In the genomic region with DNA sequence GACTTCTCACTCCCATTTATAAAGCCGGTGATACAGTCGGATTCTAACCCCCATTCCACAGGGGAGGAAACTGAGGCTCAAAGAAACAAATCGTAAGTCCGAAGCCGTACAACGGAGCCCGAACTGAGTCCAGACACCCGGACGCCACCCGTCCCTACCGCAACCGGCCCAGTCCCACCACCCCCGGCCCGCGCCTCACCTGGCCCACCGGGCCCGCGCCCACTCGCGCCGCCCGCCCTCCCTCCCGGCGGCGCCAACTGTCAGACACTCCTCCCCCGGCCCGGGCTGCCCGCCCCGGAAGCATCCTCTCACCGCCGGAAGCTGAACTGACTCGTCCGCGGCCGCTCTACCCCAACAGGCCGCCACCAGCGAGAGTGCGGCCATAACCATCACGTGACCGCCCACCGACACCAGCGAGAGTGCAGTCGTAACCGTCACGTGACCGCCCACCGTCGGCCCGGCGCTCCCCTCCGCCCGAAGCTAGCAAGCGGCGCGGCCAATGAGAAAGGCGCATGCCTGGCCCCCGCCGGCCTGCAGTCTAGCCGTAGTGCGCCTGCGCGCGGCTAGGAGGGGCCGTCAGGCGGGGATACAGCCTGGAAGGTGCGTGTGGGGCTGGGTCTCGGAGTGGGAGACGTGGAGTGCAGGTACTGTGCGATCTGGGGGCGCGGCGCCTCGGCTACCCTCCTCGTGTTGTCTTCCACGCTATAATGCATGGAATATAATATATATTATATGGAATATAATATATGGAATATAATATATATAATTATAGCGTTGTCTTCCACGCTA, we compare ENCODE assay signal across 1 cellular context.
TF ChIP-seq lines count a peak whose summit lies in the region.

A gene with protein sequence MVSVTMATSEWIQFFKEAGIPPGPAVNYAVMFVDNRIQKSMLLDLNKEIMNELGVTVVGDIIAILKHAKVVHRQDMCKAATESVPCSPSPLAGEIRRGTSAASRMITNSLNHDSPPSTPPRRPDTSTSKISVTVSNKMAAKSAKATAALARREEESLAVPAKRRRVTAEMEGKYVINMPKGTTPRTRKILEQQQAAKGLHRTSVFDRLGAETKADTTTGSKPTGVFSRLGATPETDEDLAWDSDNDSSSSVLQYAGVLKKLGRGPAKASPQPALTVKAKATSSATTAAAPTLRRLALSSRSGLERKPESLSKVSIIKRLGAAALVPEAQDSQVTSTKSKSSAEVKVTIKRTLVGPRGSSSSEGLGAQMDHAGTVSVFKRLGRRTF (minus strand): TSS at position 273 of the 789 bp plus-strand sequence. CDS start 6,540 bp downstream, outside the sequence.
A gene with protein sequence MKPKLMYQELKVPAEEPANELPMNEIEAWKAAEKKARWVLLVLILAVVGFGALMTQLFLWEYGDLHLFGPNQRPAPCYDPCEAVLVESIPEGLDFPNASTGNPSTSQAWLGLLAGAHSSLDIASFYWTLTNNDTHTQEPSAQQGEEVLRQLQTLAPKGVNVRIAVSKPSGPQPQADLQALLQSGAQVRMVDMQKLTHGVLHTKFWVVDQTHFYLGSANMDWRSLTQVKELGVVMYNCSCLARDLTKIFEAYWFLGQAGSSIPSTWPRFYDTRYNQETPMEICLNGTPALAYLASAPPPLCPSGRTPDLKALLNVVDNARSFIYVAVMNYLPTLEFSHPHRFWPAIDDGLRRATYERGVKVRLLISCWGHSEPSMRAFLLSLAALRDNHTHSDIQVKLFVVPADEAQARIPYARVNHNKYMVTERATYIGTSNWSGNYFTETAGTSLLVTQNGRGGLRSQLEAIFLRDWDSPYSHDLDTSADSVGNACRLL (plus strand): TSS at position 571 of the 789 bp plus-strand sequence. CDS start 17,789 bp downstream, outside the sequence.

TF ChIP-seq in GM23338, 12 proteins besides CTCF, POLR2A, EP300 and RAD21 (continued from another document):
- TF ChIP-seq, protein P1, sequence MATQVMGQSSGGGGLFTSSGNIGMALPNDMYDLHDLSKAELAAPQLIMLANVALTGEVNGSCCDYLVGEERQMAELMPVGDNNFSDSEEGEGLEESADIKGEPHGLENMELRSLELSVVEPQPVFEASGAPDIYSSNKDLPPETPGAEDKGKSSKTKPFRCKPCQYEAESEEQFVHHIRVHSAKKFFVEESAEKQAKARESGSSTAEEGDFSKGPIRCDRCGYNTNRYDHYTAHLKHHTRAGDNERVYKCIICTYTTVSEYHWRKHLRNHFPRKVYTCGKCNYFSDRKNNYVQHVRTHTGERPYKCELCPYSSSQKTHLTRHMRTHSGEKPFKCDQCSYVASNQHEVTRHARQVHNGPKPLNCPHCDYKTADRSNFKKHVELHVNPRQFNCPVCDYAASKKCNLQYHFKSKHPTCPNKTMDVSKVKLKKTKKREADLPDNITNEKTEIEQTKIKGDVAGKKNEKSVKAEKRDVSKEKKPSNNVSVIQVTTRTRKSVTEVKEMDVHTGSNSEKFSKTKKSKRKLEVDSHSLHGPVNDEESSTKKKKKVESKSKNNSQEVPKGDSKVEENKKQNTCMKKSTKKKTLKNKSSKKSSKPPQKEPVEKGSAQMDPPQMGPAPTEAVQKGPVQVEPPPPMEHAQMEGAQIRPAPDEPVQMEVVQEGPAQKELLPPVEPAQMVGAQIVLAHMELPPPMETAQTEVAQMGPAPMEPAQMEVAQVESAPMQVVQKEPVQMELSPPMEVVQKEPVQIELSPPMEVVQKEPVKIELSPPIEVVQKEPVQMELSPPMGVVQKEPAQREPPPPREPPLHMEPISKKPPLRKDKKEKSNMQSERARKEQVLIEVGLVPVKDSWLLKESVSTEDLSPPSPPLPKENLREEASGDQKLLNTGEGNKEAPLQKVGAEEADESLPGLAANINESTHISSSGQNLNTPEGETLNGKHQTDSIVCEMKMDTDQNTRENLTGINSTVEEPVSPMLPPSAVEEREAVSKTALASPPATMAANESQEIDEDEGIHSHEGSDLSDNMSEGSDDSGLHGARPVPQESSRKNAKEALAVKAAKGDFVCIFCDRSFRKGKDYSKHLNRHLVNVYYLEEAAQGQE (IDR thresholded peaks at IDR 0.05; ENCODE audit: unreplicated experiment), result no peak
- peak; percentile 95 for TF ChIP-seq POLR2AphosphoS5 (IDR thresholded peaks at IDR 0.05; ENCODE audit: low read depth)
- TF ChIP-seq, protein P2, sequence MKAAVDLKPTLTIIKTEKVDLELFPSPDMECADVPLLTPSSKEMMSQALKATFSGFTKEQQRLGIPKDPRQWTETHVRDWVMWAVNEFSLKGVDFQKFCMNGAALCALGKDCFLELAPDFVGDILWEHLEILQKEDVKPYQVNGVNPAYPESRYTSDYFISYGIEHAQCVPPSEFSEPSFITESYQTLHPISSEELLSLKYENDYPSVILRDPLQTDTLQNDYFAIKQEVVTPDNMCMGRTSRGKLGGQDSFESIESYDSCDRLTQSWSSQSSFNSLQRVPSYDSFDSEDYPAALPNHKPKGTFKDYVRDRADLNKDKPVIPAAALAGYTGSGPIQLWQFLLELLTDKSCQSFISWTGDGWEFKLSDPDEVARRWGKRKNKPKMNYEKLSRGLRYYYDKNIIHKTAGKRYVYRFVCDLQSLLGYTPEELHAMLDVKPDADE (IDR thresholded peaks at IDR 0.05), result peak; percentile 84
- TF ChIP-seq ZNF114 (CRISPR knock-in tag; IDR thresholded peaks at IDR 0.05), result no peak
